25 cellular contexts compared by ENCODE assay signal in the genomic region with DNA sequence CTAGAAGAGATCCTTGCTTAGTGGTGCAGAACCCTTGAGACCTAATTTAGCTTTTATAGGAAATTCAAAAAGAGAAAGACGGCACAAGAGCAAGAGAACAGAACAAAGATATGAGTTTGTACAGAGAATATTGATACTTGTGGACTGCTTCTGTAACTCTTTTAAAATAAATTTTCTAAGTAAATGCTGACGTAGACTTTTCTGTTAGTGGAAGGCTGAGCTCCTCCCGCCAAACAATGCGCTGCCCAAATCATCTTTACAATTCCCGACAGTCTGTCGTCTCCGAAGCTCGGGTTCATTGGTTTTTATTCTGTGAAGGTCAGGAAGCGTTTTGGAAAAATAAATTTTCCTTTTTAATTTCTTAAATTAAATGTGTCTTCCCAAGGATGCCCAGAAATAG. TPM values are rescaled to one million over a fixed set of nuclear protein-coding genes. Genes with fewer than 3 reads are reported as not detected.
A peak's percentile ranks its signal among the peaks of the same experiment; 100 is the strongest.
DNase-seq lines count a peak whose midpoint lies in the region; ATAC-seq, FAIRE-seq and TF ChIP-seq lines count a peak whose summit lies in the region.
"Had no signal": no experiment of that assay in that cellular context is flagged by ENCODE, and none has a peak within 500 bp of the region (broad histone marks: within the 10 kb centered on the region; RNA-seq: fewer than 3 reads in every experiment).

No MANE protein-coding gene starts in this region.

- H3K9ac ChIP-seq in HepG2 (ENCODE audit: insufficient read depth, low read depth, low read length) (no peak overlapping the region), IMR-90 (ENCODE audit: low read depth, low read length) (no peak overlapping the region), H1 (replicated peaks in 1 of 4; ENCODE audit: extremely low read depth in 1 of 4, low read depth in 3 of 4, low read length in 3 of 4) (no peak overlapping the region)
- H3K9ac ChIP-seq: BLaER1 treated with 17β-estradiol and CSF1 and Interleukin-3, amounts not matched to agents 10 nM and 100 nM had no signal

- no peak overlapping the region for H2BK12ac ChIP-seq in H1 (ENCODE audit: low read depth, low read length)

- no peak for TF ChIP-seq RAD21 in HepG2 (CRISPR knock-in tag; IDR thresholded peaks at IDR 0.05)
- no peak for TF ChIP-seq RAD21 in IMR-90 (IDR thresholded peaks at IDR 0.05; ENCODE audit: low read length)
- no peak for TF ChIP-seq RAD21 in H1 (IDR thresholded peaks at IDR 0.05 in 1 of 2, conservative IDR thresholded peaks at IDR 0.05 in 1 of 2; ENCODE audit: low read depth in 2 of 2, low read length in 2 of 2)

- H3K36me3 ChIP-seq in HepG2 (replicated peaks in 1 of 2; ENCODE audit: control insufficient read depth in 1 of 2, insufficient read depth in 2 of 2, low read length in 2 of 2), result no peaks in the 10 kb centered on the region
- H3K36me3 ChIP-seq in right lobe of liver, result no peaks in the 10 kb centered on the region
- H3K36me3 ChIP-seq in IMR-90 (ENCODE audit: control insufficient read depth, insufficient read depth, low read length), result no peaks in the 10 kb centered on the region
- no peaks in the 10 kb centered on the region for H3K36me3 ChIP-seq in H1 (ENCODE audit: control insufficient read depth in 2 of 4, insufficient read depth in 4 of 4, low read length in 3 of 4)
- H3K36me3 ChIP-seq: BE2C had no signal

- H3K14ac ChIP-seq in IMR-90 (replicated peaks; ENCODE audit: low read depth, low read length), result no peak overlapping the region
- no peak overlapping the region for H3K14ac ChIP-seq in H1 (ENCODE audit: insufficient read length)

- no peak overlapping the region for H4K91ac ChIP-seq in IMR-90 (ENCODE audit: insufficient read depth, low read depth, low read length)
- H4K91ac ChIP-seq in H1 (replicated peaks; ENCODE audit: insufficient read length, low read length), result no peak overlapping the region

- no peak for TF ChIP-seq POLR2A in HepG2 (IDR thresholded peaks at IDR 0.05; ENCODE audit: insufficient read depth in 1 of 2, low read depth in 2 of 2, low read length in 2 of 2)
- TF ChIP-seq POLR2A in right lobe of liver (IDR thresholded peaks at IDR 0.05), result no peak
- TF ChIP-seq POLR2A in IMR-90 (IDR thresholded peaks at IDR 0.05; ENCODE audit: low read depth, low read length), result no peak
- no peak for TF ChIP-seq POLR2A in H1 (IDR thresholded peaks at IDR 0.05; ENCODE audit: control extremely low read depth in 1 of 2, low read depth in 2 of 2, low read length in 2 of 2)

- H3K9me3 Mint-ChIP-seq in activated naive CD4-positive, alpha-beta T cell treated with anti-CD3 and anti-CD28 coated beads, Interleukin-2, amount 10 ng/mL, durations not matched to agents 7 days and 5 days, result no peaks in the 10 kb centered on the region
- H3K9me3 Mint-ChIP-seq in endothelial cell (ENCODE audit: unreplicated experiment), result no peaks in the 10 kb centered on the region
- H3K9me3 Mint-ChIP-seq: CD4-positive, alpha-beta T cell; CD8-positive, alpha-beta T cell had no signal

- dilution Hi-C loops in IMR-90 (cut with HindIII; ENCODE audit: low sequenced_read_pairs, unreplicated experiment), result no loop called here

- no peaks in the 10 kb centered on the region for H3K79me2 ChIP-seq in HepG2 (ENCODE audit: insufficient read depth, low read length)
- H3K79me2 ChIP-seq in H1 (ENCODE audit: control insufficient read depth in 1 of 2, insufficient read depth in 2 of 2, low read length in 2 of 2), result no peaks in the 10 kb centered on the region

- no peak overlapping the region for H2BK20ac ChIP-seq in IMR-90 (ENCODE audit: low read depth, low read length)
- H2BK20ac ChIP-seq in H1 (ENCODE audit: low read length), result no peak overlapping the region

- H2AFZ ChIP-seq in HepG2 (ENCODE audit: low read length) (no peak overlapping the region), IMR-90 (replicated peaks; ENCODE audit: low read length, poor library complexity) (no peak overlapping the region), H1 (ENCODE audit: low read length) (no peak overlapping the region)

- TF ChIP-seq EP300 in HepG2 (IDR thresholded peaks at IDR 0.05; ENCODE audit: low read depth in 2 of 2, low read length in 2 of 2) (no peak), HepG2 (CRISPR knock-in tag; IDR thresholded peaks at IDR 0.05; ENCODE audit: borderline replicate concordance) (no peak), H1 (IDR thresholded peaks at IDR 0.05; ENCODE audit: borderline replicate concordance in 1 of 2, low read depth in 2 of 2, low read length in 2 of 2) (no peak)

- POLR2A ChIA-PET in HepG2 (lab: Yijun Ruan, JAX) (no interaction called here), IMR-90 (lab: Charles Lee; ENCODE audit: unreplicated experiment) (no interaction called here), H1 (lab: Charles Lee; ENCODE audit: partially characterized antibody) (interaction anchor here (0.9 kb wide), 1 partner anchor 9 kb away, joined by 3 read pairs; no protein-coding TSS in a partner anchor)

- H3K4me2 ChIP-seq in HepG2 (ENCODE audit: low read depth, low read length) (no peak overlapping the region), IMR-90 (ENCODE audit: low read depth, low read length) (no peak overlapping the region), H1 (ENCODE audit: insufficient read depth in 1 of 2, low read depth in 2 of 2, low read length in 2 of 2) (no peak overlapping the region)

- H2BK5ac ChIP-seq in IMR-90 (ENCODE audit: low read depth, low read length, poor library complexity, severe bottlenecking) (no peak overlapping the region), H1 (ENCODE audit: low read depth, low read length) (no peak overlapping the region)

- no peak for TF ChIP-seq CTCF in HepG2 (CRISPR knock-in tag; IDR thresholded peaks at IDR 0.05)
- TF ChIP-seq CTCF in right lobe of liver (IDR thresholded peaks at IDR 0.05), result no peak
- no peak for TF ChIP-seq CTCF in IMR-90 (conservative IDR thresholded peaks at IDR 0.05; ENCODE audit: low read depth, low read length)
- TF ChIP-seq CTCF in H1 (IDR thresholded peaks at IDR 0.05; ENCODE audit: control extremely low read depth in 1 of 3, insufficient read depth in 1 of 3, low read depth in 1 of 3, low read length in 3 of 3), result no peak
- TF ChIP-seq CTCF in endothelial cell (IDR thresholded peaks at IDR 0.05; ENCODE audit: unreplicated experiment), result no peak

- intact Hi-C loops in HepG2 (cut with micrococcal nuclease; ENCODE audit: unreplicated experiment), result no loop called here
- intact Hi-C loops in right lobe of liver (cut with DNase I), result no loop called here
- intact Hi-C loops in IMR-90 (cut with micrococcal nuclease), result no loop called here

- H3K27me3 ChIP-seq in HepG2 (ENCODE audit: control insufficient read depth in 1 of 2, insufficient read depth in 2 of 2, low read length in 2 of 2) (0 out of 5 replicates have a peak, but pooled peaks cover 0 to 7% of the 10 kb centered on the region in 2 experiments), right lobe of liver (no peaks in the 10 kb centered on the region), IMR-90 (ENCODE audit: control insufficient read depth, insufficient read depth, low read length) (no peaks in the 10 kb centered on the region), H1 (replicated peaks in 1 of 4; ENCODE audit: control insufficient read depth in 3 of 4, extremely low read depth in 1 of 4, insufficient read depth in 3 of 4, low read length in 3 of 4) (no peaks in the 10 kb centered on the region)
- H3K27me3 ChIP-seq: BE2C; BLaER1 treated with 17β-estradiol and CSF1 and Interleukin-3, amounts not matched to agents 10 nM and 100 nM had no signal

- no peaks in the 10 kb centered on the region for H4K20me1 ChIP-seq in HepG2 (ENCODE audit: insufficient read depth, low read length)
- H4K20me1 ChIP-seq in IMR-90 (ENCODE audit: insufficient read depth, low read length), result no peaks in the 10 kb centered on the region
- H4K20me1 ChIP-seq in H1 (replicated peaks in 1 of 2; ENCODE audit: control insufficient read depth in 1 of 2, insufficient read depth in 2 of 2, low read length in 2 of 2), result no peaks in the 10 kb centered on the region

- H3K18ac ChIP-seq in IMR-90 (ENCODE audit: low read depth, low read length) (no peak overlapping the region), H1 (ENCODE audit: extremely low read depth, low read length) (no peak overlapping the region)

- FAIRE-seq in HepG2 (lab: Jason Lieb, UNC), result no peak
- no peak for FAIRE-seq in H1 (lab: Jason Lieb, UNC)
- FAIRE-seq: D721Med, G401.6, GM12891, GM19239 had no signal

- in situ Hi-C loops in HepG2 (cut with HindIII; ENCODE audit: extremely low pct_ligation_motif_present, low pct_unique_long_range_greater_than_20kb), result no loop called here
- in situ Hi-C loops in IMR-90 (cut with MboI; ENCODE audit: low sequenced_read_pairs), result no loop called here

- no peak for ATAC-seq in HepG2
- ATAC-seq in right lobe of liver, result no peak
- no peak for ATAC-seq in IMR-90 (ENCODE audit: low read depth)
- ATAC-seq: CD8-positive, alpha-beta T cell had no signal

- H3K23ac ChIP-seq in IMR-90 (ENCODE audit: low read depth, low read length) (no peak overlapping the region), H1 (ENCODE audit: insufficient read length) (no peak overlapping the region)

- H2BK15ac ChIP-seq in IMR-90 (ENCODE audit: low read depth, low read length) (no peak overlapping the region), H1 (ENCODE audit: low read length) (no peak overlapping the region)

- H3K4me3 ChIP-seq in HepG2 (replicated peaks in 1 of 3; ENCODE audit: insufficient read depth in 1 of 3, low read depth in 2 of 3, low read length in 3 of 3) (no peak overlapping the region), right lobe of liver (no peak overlapping the region), IMR-90 (ENCODE audit: insufficient read depth, low read depth, low read length) (no peak overlapping the region), H1 (ENCODE audit: extremely low read depth in 1 of 4, insufficient read depth in 2 of 4, low read depth in 3 of 4, low read length in 4 of 4) (no peak overlapping the region)
- H3K4me3 ChIP-seq: BLaER1 treated with 17β-estradiol and CSF1 and Interleukin-3, amounts not matched to agents 10 nM and 100 nM had no signal

- WGBS in HepG2 (ENCODE audit: low lambda C conversion rate), result 23% methylated on average over 9 of the region's 9 CpGs
- 72% methylated on average over 9 of the region's 9 CpGs for WGBS in right lobe of liver (ENCODE audit: insufficient coverage, low coverage, low lambda C conversion rate, missing lambda C conversion rate)
- WGBS in IMR-90 (ENCODE audit: extremely low coverage in 2 of 2, insufficient read length in 1 of 2), 2 experiments, result no CpG with 5 or more reads among the region's 9 CpGs
- 94% methylated on average over 9 of the region's 9 CpGs; no CpG with 5 or more reads in 1 of the 2 experiments for WGBS in H1 (ENCODE audit: extremely low coverage in 1 of 2, insufficient coverage in 1 of 2, insufficient read length in 1 of 2, insufficient replicate concordance in 2 of 2, low coverage in 1 of 2, low lambda C conversion rate in 2 of 2, missing lambda C conversion rate in 1 of 2), 2 experiments

- H2AK5ac ChIP-seq in IMR-90 (ENCODE audit: low read depth, low read length) (no peak overlapping the region), H1 (ENCODE audit: low read depth, low read length) (no peak overlapping the region)

- H2BK120ac ChIP-seq in IMR-90 (ENCODE audit: low read depth, low read length), result no peak overlapping the region
- H2BK120ac ChIP-seq in H1 (replicated peaks; ENCODE audit: low read depth, low read length), result no peak overlapping the region

- CTCF ChIA-PET in HepG2 (lab: Yijun Ruan, JAX; ENCODE audit: low intra/inter-chr PET ratio, low total read pairs) (no interaction called here), IMR-90 (lab: Yijun Ruan, JAX) (no interaction called here), H1 (lab: Charles Lee; ENCODE audit: partially characterized antibody) (interaction anchor here (2.2 kb wide), 2 partner anchors 9 to 13 kb away, joined by 6 to 9 read pairs; no protein-coding TSS in a partner anchor)
- CTCF ChIA-PET in activated naive CD4-positive, alpha-beta T cell treated with anti-CD3 and anti-CD28 coated beads, Interleukin-2, amount 10 ng/mL, durations not matched to agents 7 days and 5 days (lab: Charles Lee), result no interaction called here

- H3K27ac Mint-ChIP-seq in activated naive CD4-positive, alpha-beta T cell treated with anti-CD3 and anti-CD28 coated beads, Interleukin-2, amount 10 ng/mL, durations not matched to agents 7 days and 5 days, result no peak overlapping the region
- H3K27ac Mint-ChIP-seq in endothelial cell (ENCODE audit: unreplicated experiment), result no peak overlapping the region
- H3K27ac Mint-ChIP-seq: CD4-positive, alpha-beta T cell; CD8-positive, alpha-beta T cell had no signal

- H3K23me2 ChIP-seq in H1 (ENCODE audit: low read depth, low read length), result no peaks in the 10 kb centered on the region

- H3K4me1 Mint-ChIP-seq in activated naive CD4-positive, alpha-beta T cell treated with anti-CD3 and anti-CD28 coated beads, Interleukin-2, amount 10 ng/mL, durations not matched to agents 7 days and 5 days, result no peaks in the 10 kb centered on the region
- no peaks in the 10 kb centered on the region for H3K4me1 Mint-ChIP-seq in endothelial cell (ENCODE audit: unreplicated experiment)

- no TSS peak for BruUV-seq in HepG2 (replicated peaks; lab: Mats Ljungman, UMichigan)
- BruUV-seq in IMR-90 (replicated peaks; lab: Mats Ljungman, UMichigan), result no TSS peak

- no peak overlapping the region for H4K5ac ChIP-seq in IMR-90 (ENCODE audit: low read depth, low read length)
- no peak overlapping the region for H4K5ac ChIP-seq in H1 (ENCODE audit: insufficient read length, low read depth, low read length)

- no peak overlapping the region for H2AK9ac ChIP-seq in IMR-90 (replicated peaks; ENCODE audit: low read depth, low read length, poor library complexity)

- H3K36me3 Mint-ChIP-seq in activated naive CD4-positive, alpha-beta T cell treated with anti-CD3 and anti-CD28 coated beads, Interleukin-2, amount 10 ng/mL, durations not matched to agents 7 days and 5 days, result no peaks in the 10 kb centered on the region
- H3K36me3 Mint-ChIP-seq in endothelial cell (ENCODE audit: low read depth, unreplicated experiment), result no peaks in the 10 kb centered on the region
- H3K36me3 Mint-ChIP-seq: CD8-positive, alpha-beta T cell had no signal

- no peaks in the 10 kb centered on the region for H3K9me3 ChIP-seq in HepG2 (ENCODE audit: low read length)
- no peaks in the 10 kb centered on the region for H3K9me3 ChIP-seq in right lobe of liver
- no peaks in the 10 kb centered on the region for H3K9me3 ChIP-seq in IMR-90 (ENCODE audit: control insufficient read depth, insufficient read depth, low read length)
- H3K9me3 ChIP-seq in H1 (ENCODE audit: insufficient read depth in 2 of 2, low read depth in 1 of 2, low read length in 1 of 2), result no peaks in the 10 kb centered on the region
- H3K9me3 ChIP-seq: BE2C, Caco-2 had no signal

- no peaks in the 10 kb centered on the region for H3K9me1 ChIP-seq in IMR-90 (ENCODE audit: insufficient read depth, low read length)

- no peaks in the 10 kb centered on the region for H3K27me3 Mint-ChIP-seq in activated naive CD4-positive, alpha-beta T cell treated with anti-CD3 and anti-CD28 coated beads, Interleukin-2, amount 10 ng/mL, durations not matched to agents 7 days and 5 days
- peaks cover 1% of the 10 kb centered on the region for H3K27me3 Mint-ChIP-seq in endothelial cell (ENCODE audit: unreplicated experiment)

- no peak overlapping the region for H3K27ac ChIP-seq in HepG2 (ENCODE audit: extremely low read length, insufficient read depth, low read length)
- H3K27ac ChIP-seq in right lobe of liver, result no peak overlapping the region
- no peak overlapping the region for H3K27ac ChIP-seq in IMR-90 (ENCODE audit: insufficient read depth, low read length)
- H3K27ac ChIP-seq in cingulate gyrus (ENCODE audit: low read depth, low read length), result peak overlapping the region; percentile 3
- no peak overlapping the region for H3K27ac ChIP-seq in H1 (ENCODE audit: low read depth, low read length)
- H3K27ac ChIP-seq: 22Rv1; BLaER1 treated with 17β-estradiol and CSF1 and Interleukin-3, amounts not matched to agents 10 nM and 100 nM; C4-2B had no signal

- H3K4ac ChIP-seq in IMR-90 (ENCODE audit: low read depth, low read length), result no peak overlapping the region
- no peak overlapping the region for H3K4ac ChIP-seq in H1 (replicated peaks; ENCODE audit: insufficient read length, low read depth, low read length)

- H4K8ac ChIP-seq in IMR-90 (ENCODE audit: low read depth in 2 of 2, low read length in 2 of 2) (no peak overlapping the region), H1 (ENCODE audit: extremely low read depth, insufficient read depth, low read length) (no peak overlapping the region)

- no peak overlapping the region for H3K4me3 Mint-ChIP-seq in activated naive CD4-positive, alpha-beta T cell treated with anti-CD3 and anti-CD28 coated beads, Interleukin-2, amount 10 ng/mL, durations not matched to agents 7 days and 5 days
- H3K4me3 Mint-ChIP-seq in endothelial cell (ENCODE audit: unreplicated experiment), result no peak overlapping the region
- H3K4me3 Mint-ChIP-seq: CD4-positive, alpha-beta T cell; CD8-positive, alpha-beta T cell had no signal

- H3K4me1 ChIP-seq in HepG2 (ENCODE audit: insufficient read depth, low read length) (no peaks in the 10 kb centered on the region), right lobe of liver (no peaks in the 10 kb centered on the region), IMR-90 (ENCODE audit: control insufficient read depth, insufficient read depth, low read length) (no peaks in the 10 kb centered on the region), H1 (replicated peaks in 1 of 4; ENCODE audit: control insufficient read depth in 3 of 4, insufficient read depth in 4 of 4, low read length in 3 of 4) (peaks cover 0 to 4% (median 0%) of the 10 kb centered on the region in 4 experiments; a peak in 2 of 7 replicates)
- H3K4me1 ChIP-seq: BE2C, Caco-2 had no signal

- no peaks in the 10 kb centered on the region for H3K79me1 ChIP-seq in IMR-90 (ENCODE audit: low read depth in 1 of 2, low read length in 2 of 2)
- H3K79me1 ChIP-seq in H1 (ENCODE audit: low read depth, low read length), result no peaks in the 10 kb centered on the region

- no peak overlapping the region for H3K56ac ChIP-seq in IMR-90 (ENCODE audit: extremely low read depth, insufficient read depth, low read length)
- no peak overlapping the region for H3K56ac ChIP-seq in H1 (replicated peaks; ENCODE audit: insufficient read length, low read depth, low read length)

- DNase-seq in HepG2 (ENCODE audit: low spot score), result no peak
- DNase-seq in right lobe of liver, result no peak
- no peak for DNase-seq in IMR-90
- no peak for DNase-seq in H1 (ENCODE audit: low read depth in 1 of 2, low spot score in 2 of 2)
- DNase-seq in NCI-H524 treated with DMSO at 0.1 percent for 48 hours (lab: John Stamatoyannopoulos, UW), result no peak
- DNase-seq in activated naive CD4-positive, alpha-beta T cell treated with anti-CD3 and anti-CD28 coated beads, Interleukin-2, amount 10 ng/mL, durations not matched to agents 7 days and 5 days, result no peak
- no peak for DNase-seq in endothelial cell (ENCODE audit: low spot score)
- DNase-seq: ACHN; BE2C; Caco-2; Calu3; CD4-positive, alpha-beta T cell; CD8-positive, alpha-beta T cell; DMS79 treated with DMSO at 0.1 percent for 48 hours; GF-D8 had no signal

RNA-seq across cellular contexts. Expression of gene RORB, which starts 22.3 kb away (rescaled TPM):
- total RNA-seq in HepG2 (2016; rRNA removed; fragmentation: Illumina TruSeq; extraction: Trizol), result not detected in 2 replicates
- total RNA-seq in HepG2 (2016; cell fraction: cytosol; rRNA removed; fragmentation: Illumina TruSeq; extraction: Trizol; ENCODE audit: low read depth), result not detected in 2 replicates
- total RNA-seq in HepG2 (2016; cell fraction: insoluble cytoplasmic fraction; rRNA removed; fragmentation: Illumina TruSeq; extraction: Trizol), result not detected in 2 replicates
- not detected in 2 replicates for total RNA-seq in HepG2 (2016; cell fraction: membrane; rRNA removed; fragmentation: Illumina TruSeq; extraction: Trizol)
- not detected in 2 replicates for total RNA-seq in HepG2 (2016; cell fraction: nucleus; rRNA removed; fragmentation: Illumina TruSeq; extraction: Trizol)
- polyA plus RNA-seq in HepG2 (2011; rRNA removed), result not detected in 2 replicates
- polyA plus RNA-seq in HepG2 (2011; cell fraction: cytosol; rRNA removed), result not detected in 2 replicates
- not detected in 2 replicates for polyA plus RNA-seq in HepG2 (2011; cell fraction: nucleus; rRNA removed)
- not detected in 2 replicates for polyA plus RNA-seq in HepG2 (2012)
- polyA plus RNA-seq in HepG2 (2016; cell fraction: cytosol; fragmentation: Illumina TruSeq; extraction: Trizol; ENCODE audit: low read depth), result not detected in 2 replicates
- polyA plus RNA-seq in HepG2 (2016; cell fraction: insoluble cytoplasmic fraction; fragmentation: Illumina TruSeq; extraction: Trizol; ENCODE audit: low read depth), result not detected in 2 replicates
- polyA plus RNA-seq in HepG2 (2016; cell fraction: membrane; fragmentation: Illumina TruSeq; extraction: Trizol; ENCODE audit: low read depth), result not detected in 2 replicates
- polyA plus RNA-seq in HepG2 (2016; cell fraction: nucleus; fragmentation: Illumina TruSeq; extraction: Trizol; ENCODE audit: insufficient read depth, low read depth), result not detected in 2 replicates
- polyA minus RNA-seq in HepG2 (2011; rRNA and poly(A)+ RNA removed; ENCODE audit: low replicate concordance), result 0.02 TPM in 1 of 2 replicates, not detected in the other
- polyA minus RNA-seq in HepG2 (2011; cell fraction: cytosol; rRNA and poly(A)+ RNA removed), result not detected in 2 replicates
- not detected in 2 replicates for polyA minus RNA-seq in HepG2 (2011; cell fraction: nucleus; rRNA and poly(A)+ RNA removed)
- total RNA-seq in right lobe of liver, result under 1 TPM in 3 of 6 experiments, not detected in 3; 0.04 to 0.62 (median 0.61) TPM
- under 0.01 TPM in 1 of 2 replicates, not detected in the other for total RNA-seq in IMR-90 (2012; rRNA removed)
- polyA plus RNA-seq in IMR-90 (2012; rRNA removed), result not detected in 2 replicates
- polyA plus RNA-seq in IMR-90 (2012; cell fraction: cytosol; rRNA removed), result 0.01 TPM in 1 of 2 replicates, not detected in the other
- polyA plus RNA-seq in IMR-90 (2012; cell fraction: nucleus; rRNA removed; ENCODE audit: low replicate concordance), result not detected in 2 replicates
- total RNA-seq in H1 (2021; fragmentation: NEBNext Ultra II Directional; extraction: Animal tissue kit (Norgen Biotek cat#: 25700)), result 6.5 and 7.1 TPM in 2 replicates
- 1.2 and 2.3 TPM in 2 replicates for polyA plus RNA-seq in H1 (2011; rRNA removed)
- polyA plus RNA-seq in H1 (2011; cell fraction: cytosol; rRNA removed), result 1.8 TPM
- polyA plus RNA-seq in H1 (2011; cell fraction: nucleus; rRNA removed), result 2.7 TPM
- polyA plus RNA-seq in H1 (2012, experiment 1 of 2), result 1.8 to 4.0 TPM (median 2.8 TPM) in 4 replicates
- polyA plus RNA-seq in H1 (2012, experiment 2 of 2), result 0.21 TPM
- 2.3 TPM for polyA plus RNA-seq in H1 (2013, experiment 1 of 2)
- 1.8 TPM for polyA plus RNA-seq in H1 (2013, experiment 2 of 2)
- polyA minus RNA-seq in H1 (2011; rRNA and poly(A)+ RNA removed), result 12.8 and 20.5 TPM in 2 replicates
- 3.2 TPM for polyA minus RNA-seq in H1 (2011; cell fraction: cytosol; rRNA and poly(A)+ RNA removed)
- 13.7 TPM for polyA minus RNA-seq in H1 (2011; cell fraction: nucleus; rRNA and poly(A)+ RNA removed)
- total RNA-seq in endothelial cell (ENCODE audit: unreplicated experiment), result 0.51 TPM
- total RNA-seq: A172; Caco-2; Calu3; CD4-positive, alpha-beta T cell; CD8-positive, alpha-beta T cell had no signal
- polyA plus RNA-seq: AG04450 had no signal

Comparison
In these comparisons a context has a peak if more than half of its experiments do, and no peak if none do; other contexts are left out.
1. Of the 41 proteins assayed by ChIP-seq in both HepG2 and H1: peak only in HepG2: none; only in H1: none; in both: MAFK; in neither: 40.